23 cellular contexts compared by ENCODE assay signal in genomic region chr4:164482788-164483187, GRCh38.
DNase-seq lines count a peak whose midpoint lies in the region; ATAC-seq, FAIRE-seq and TF ChIP-seq lines count a peak whose summit lies in the region.
"Had no signal": no experiment of that assay in that cellular context is flagged by ENCODE, and none has a peak within 500 bp of the region (broad histone marks: within the 10 kb centered on the region; RNA-seq: fewer than 3 reads in every experiment).

No MANE protein-coding gene starts in this region.

- no peaks in the 10 kb centered on the region for H3K36me3 Mint-ChIP-seq in nephron (ENCODE audit: low read depth)
- H3K36me3 Mint-ChIP-seq in activated naive CD4-positive, alpha-beta T cell treated with anti-CD3 and anti-CD28 coated beads, Interleukin-2, amount 50 U/mL, for 72 hours = no peaks in the 10 kb centered on the region
- no peaks in the 10 kb centered on the region for H3K36me3 Mint-ChIP-seq in Calu3 (ENCODE audit: insufficient read depth, unreplicated experiment)
- H3K36me3 Mint-ChIP-seq: CD14-positive monocyte; CD4-positive, alpha-beta memory T cell; CD4-positive, CD25-positive, alpha-beta regulatory T cell; CD8-positive, alpha-beta memory T cell had no signal

- no peak for DNase-seq in SK-N-SH
- DNase-seq in activated naive CD4-positive, alpha-beta T cell treated with anti-CD3 and anti-CD28 coated beads, Interleukin-2, amount 50 U/mL, for 72 hours (ENCODE audit: low spot score in 2 of 2) = no peak
- no peak for DNase-seq in Calu3
- DNase-seq: ACHN; BE2C; C1 segment of cervical spinal cord; CD4-positive, alpha-beta memory T cell; CD4-positive, CD25-positive, alpha-beta regulatory T cell; CD8-positive, alpha-beta memory T cell; COR-L47; DMS79 treated with DMSO at 0.1 percent for 48 hours; GF-D8 had no signal

- no peak for ATAC-seq in SK-N-SH treated with all-trans-retinoic acid at 6 μM for 48 hours
- no peak for ATAC-seq in activated naive CD4-positive, alpha-beta T cell treated with anti-CD3 and anti-CD28 coated beads, Interleukin-2, amount 50 U/mL, for 72 hours
- ATAC-seq: A549 had no signal

- no peaks in the 10 kb centered on the region for H3K27me3 Mint-ChIP-seq in nephron (ENCODE audit: low read depth)
- H3K27me3 Mint-ChIP-seq in Calu3 (ENCODE audit: unreplicated experiment) = no peaks in the 10 kb centered on the region
- H3K27me3 Mint-ChIP-seq: CD4-positive, CD25-positive, alpha-beta regulatory T cell; CD8-positive, alpha-beta memory T cell had no signal

- BruUV-seq in Calu3 (replicated peaks; lab: Mats Ljungman, UMichigan) = no TSS peak

- H4K20me1 ChIP-seq in SK-N-SH (ENCODE audit: insufficient read depth) = no peaks in the 10 kb centered on the region
- H4K20me1 ChIP-seq: BLaER1 had no signal

- no peak overlapping the region for H2AFZ ChIP-seq in SK-N-SH (ENCODE audit: low read depth)

- H3K4me1 ChIP-seq in SK-N-SH (ENCODE audit: control insufficient read depth in 1 of 2, insufficient read depth in 2 of 2, low read depth in 1 of 2, low read length in 1 of 2) = peaks cover 0 to 13% of the 10 kb centered on the region in 2 experiments; a peak in 1 of 4 replicates
- H3K4me1 ChIP-seq: A549, BE2C, BLaER1 had no signal

- TF ChIP-seq EP300 in SK-N-SH (IDR thresholded peaks at IDR 0.05; ENCODE audit: borderline replicate concordance in 1 of 2, low read depth in 1 of 2, low read length in 1 of 2) = no peak

- H3F3A ChIP-seq in SK-N-SH (replicated peaks; ENCODE audit: insufficient read depth) = no peaks in the 10 kb centered on the region

- H3K9me3 ChIP-seq in SK-N-SH = no peaks in the 10 kb centered on the region
- H3K9me3 ChIP-seq: A549, BE2C, BLaER1 had no signal

- no peaks in the 10 kb centered on the region for H3K36me3 ChIP-seq in SK-N-SH (replicated peaks in 1 of 2; ENCODE audit: control insufficient read depth in 1 of 2, insufficient read depth in 2 of 2, low read length in 1 of 2)
- H3K36me3 ChIP-seq: BE2C, BLaER1 had no signal

- POLR2A ChIA-PET in SK-N-SH (lab: Yijun Ruan, JAX) = no interaction called here

- H3K27ac Mint-ChIP-seq in nephron = peak overlapping the region in 2 of 3 experiments; percentile 78 to 91
- no peak overlapping the region for H3K27ac Mint-ChIP-seq in activated naive CD4-positive, alpha-beta T cell treated with anti-CD3 and anti-CD28 coated beads, Interleukin-2, amount 50 U/mL, for 72 hours
- H3K27ac Mint-ChIP-seq in Calu3 (ENCODE audit: unreplicated experiment) = no peak overlapping the region
- H3K27ac Mint-ChIP-seq: CD14-positive monocyte; CD4-positive, alpha-beta memory T cell; CD4-positive, CD25-positive, alpha-beta regulatory T cell; CD8-positive, alpha-beta memory T cell had no signal

- H3K9me2 ChIP-seq in SK-N-SH = no peaks in the 10 kb centered on the region

- no peak overlapping the region for H3K9ac ChIP-seq in SK-N-SH
- H3K9ac ChIP-seq: BLaER1 had no signal

- H3K27ac ChIP-seq in SK-N-SH (ENCODE audit: low read depth in 2 of 2, low read length in 1 of 2) = no peak overlapping the region
- H3K27ac ChIP-seq: 22Rv1, A549, BLaER1 had no signal

- H3K4me1 Mint-ChIP-seq in nephron (peaks cover 48% of the 10 kb centered on the region), Calu3 (ENCODE audit: low read depth, unreplicated experiment) (no peaks in the 10 kb centered on the region)
- H3K4me1 Mint-ChIP-seq: CD14-positive monocyte; CD4-positive, alpha-beta memory T cell; CD4-positive, CD25-positive, alpha-beta regulatory T cell; CD8-positive, alpha-beta memory T cell had no signal

- TF ChIP-seq RAD21 in SK-N-SH (IDR thresholded peaks at IDR 0.05; ENCODE audit: low read length) = no peak

- CTCF ChIA-PET in SK-N-SH (lab: Yijun Ruan, JAX) = no interaction called here
- CTCF ChIA-PET in Calu3 (lab: Charles Lee) = no interaction called here

- no peak overlapping the region for H3K4me2 ChIP-seq in SK-N-SH
- H3K4me2 ChIP-seq: A549, BLaER1 had no signal

- H3K9me3 Mint-ChIP-seq in nephron (peaks cover 2% of the 10 kb centered on the region), Calu3 (ENCODE audit: low read depth, unreplicated experiment) (peaks cover 4% of the 10 kb centered on the region)
- H3K9me3 Mint-ChIP-seq in activated naive CD4-positive, alpha-beta T cell treated with anti-CD3 and anti-CD28 coated beads, Interleukin-2, amount 50 U/mL, for 72 hours = peaks cover 3 to 4% of the 10 kb centered on the region in 2 donors

- H3K79me2 ChIP-seq in SK-N-SH (ENCODE audit: insufficient read depth) = no peaks in the 10 kb centered on the region

- intact Hi-C loops in Calu3 (cut with micrococcal nuclease; ENCODE audit: unreplicated experiment) = no loop called here

- no peaks in the 10 kb centered on the region for H3K27me3 ChIP-seq in SK-N-SH (ENCODE audit: insufficient read depth)
- H3K27me3 ChIP-seq: BE2C, BLaER1 had no signal

- H3K4me3 Mint-ChIP-seq in nephron (peak overlapping the region in 1 of 3 experiments; percentile 45), Calu3 (ENCODE audit: low read depth, unreplicated experiment) (no peak overlapping the region)
- H3K4me3 Mint-ChIP-seq: CD14-positive monocyte; CD4-positive, alpha-beta memory T cell; CD4-positive, CD25-positive, alpha-beta regulatory T cell; CD8-positive, alpha-beta memory T cell had no signal

- FAIRE-seq in endometrium (lab: Jason Lieb, UNC) = peak; percentile 86
- FAIRE-seq: A549, D721Med, G401.6, GM12891, GM19239 had no signal

- TF ChIP-seq CTCF in SK-N-SH (IDR thresholded peaks at IDR 0.05) (no peak), nephron (IDR thresholded peaks at IDR 0.05; ENCODE audit: unreplicated experiment in 3 of 3) (no peak), Calu3 (IDR thresholded peaks at IDR 0.05; ENCODE audit: unreplicated experiment) (no peak)

- no peak overlapping the region for H3K4me3 ChIP-seq in SK-N-SH (ENCODE audit: low read depth in 2 of 2, low read length in 1 of 2)
- H3K4me3 ChIP-seq: A549, BLaER1 had no signal

TF ChIP-seq in SK-N-SH treated with all-trans-retinoic acid at 6 μM for 48 hours, 23 proteins besides CTCF, POLR2A, EP300 and RAD21:
- TF ChIP-seq OSR1 (CRISPR knock-in tag; IDR thresholded peaks at IDR 0.05) (no peak), TCF4 (CRISPR knock-in tag; IDR thresholded peaks at IDR 0.05; ENCODE audit: borderline replicate concordance) (peak; percentile 37; the same call in 1 of the 2 replicates), RARB (CRISPR knock-in tag; IDR thresholded peaks at IDR 0.05) (no peak), CSDC2 (CRISPR knock-in tag; IDR thresholded peaks at IDR 0.05) (no peak), PPARA (CRISPR knock-in tag; IDR thresholded peaks at IDR 0.05; ENCODE audit: borderline replicate concordance) (no peak)

TF ChIP-seq in SK-N-SH, 30 proteins besides CTCF, POLR2A, EP300 and RAD21:
- TF ChIP-seq FOXM1 (IDR thresholded peaks at IDR 0.05; ENCODE audit: low read depth) (no peak), EZH2phosphoT487 (IDR thresholded peaks at IDR 0.05; ENCODE audit: borderline replicate concordance, low read depth) (no peak), TAF1 (IDR thresholded peaks at IDR 0.05; ENCODE audit: borderline replicate concordance, low read depth, low read length) (no peak), NFIC (IDR thresholded peaks at IDR 0.05; ENCODE audit: borderline replicate concordance) (no peak), SMC3 (IDR thresholded peaks at IDR 0.05; ENCODE audit: low read depth, low read length) (no peak), GABPA (IDR thresholded peaks at IDR 0.05; ENCODE audit: low read depth) (no peak), POLR2AphosphoS5 (IDR thresholded peaks at IDR 0.05; ENCODE audit: low read depth, low read length) (no peak), SIN3A (IDR thresholded peaks at IDR 0.05; ENCODE audit: borderline replicate concordance, low read depth, low read length) (no peak), FOXJ3 (CRISPR knock-in tag; IDR thresholded peaks at IDR 0.05) (no peak), USF1 (IDR thresholded peaks at IDR 0.05; ENCODE audit: borderline replicate concordance, low read depth) (no peak), FOSL2 (IDR thresholded peaks at IDR 0.05; ENCODE audit: borderline replicate concordance, low read depth) (no peak)
- TF ChIP-seq, protein P1, sequence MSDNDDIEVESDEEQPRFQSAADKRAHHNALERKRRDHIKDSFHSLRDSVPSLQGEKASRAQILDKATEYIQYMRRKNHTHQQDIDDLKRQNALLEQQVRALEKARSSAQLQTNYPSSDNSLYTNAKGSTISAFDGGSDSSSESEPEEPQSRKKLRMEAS (IDR thresholded peaks at IDR 0.05; ENCODE audit: low read depth) = no peak

Comparison
In these comparisons a context has a peak if more than half of its experiments do, and no peak if none do; other contexts are left out.
1. H3K27ac Mint-ChIP-seq: peak in nephron (2 of 3); none in activated naive CD4-positive, alpha-beta T cell treated with anti-CD3 and anti-CD28 coated beads, Interleukin-2, amount 50 U/mL, for 72 hours (0 of 2) and Calu3 (single experiment).